22 cellular contexts compared by ENCODE assay signal in genomic region chr20:20529597-20529996, GRCh38.
"Had no signal": no experiment of that assay in that cellular context is flagged by ENCODE, and none has a peak within 500 bp of the region (broad histone marks: within the 10 kb centered on the region; RNA-seq: fewer than 3 reads in every experiment).

No MANE protein-coding gene starts in this region.

- H3K4me1 Mint-ChIP-seq: immature natural killer cell; stimulated activated naive B cell treated with anti-CD40 and anti-IgM and Interleukin-4, amounts not matched to agents 10 μg/mL and 1 μg/mL and 100 μg/mL, for 72 hours had no signal

- H3K27ac Mint-ChIP-seq: immature natural killer cell; stimulated activated naive B cell treated with anti-CD40 and anti-IgM and Interleukin-4, amounts not matched to agents 10 μg/mL and 1 μg/mL and 100 μg/mL, for 72 hours; type B pancreatic cell had no signal

- DNase-seq: immature natural killer cell; kidney; left colon; left lung; lower lobe of right lung; mammary epithelial cell; naive thymus-derived CD8-positive, alpha-beta T cell; pancreas; posterior cingulate gyrus; retina; right cardiac atrium; stimulated activated CD4-positive, alpha-beta T cell treated with anti-CD3 and anti-CD28 coated beads, Interleukin-12 subunit alpha, Interleukin-12 subunit beta, amount 100 ng/mL, for 4 hours; stimulated activated CD4-positive, alpha-beta T cell treated with anti-CD3 and anti-CD28 coated beads, Interleukin-15, amount 100 ng/mL, for 24 hours; stimulated activated CD4-positive, alpha-beta T cell treated with anti-CD3 and anti-CD28 coated beads, Interleukin-2, amount 100 ng/mL, for 24 hours; stimulated activated CD4-positive, alpha-beta T cell treated with anti-CD3 and anti-CD28 coated beads, Interleukin-4, amount 100 ng/mL, for 1 hour; stimulated activated naive B cell treated with anti-CD40 and anti-IgM and Interleukin-4, amounts not matched to agents 10 μg/mL and 1 μg/mL and 100 μg/mL, for 72 hours; uterus had no signal

- H3K4me3 Mint-ChIP-seq: immature natural killer cell; naive thymus-derived CD8-positive, alpha-beta T cell; nephron; neural crest cell; stimulated activated naive B cell treated with anti-CD40 and anti-IgM and Interleukin-4, amounts not matched to agents 10 μg/mL and 1 μg/mL and 100 μg/mL, for 72 hours; stimulated activated naive CD8-positive, alpha-beta T cell treated with anti-CD3 and anti-CD28 coated beads, Interleukin-15, Interleukin-2, amounts not matched to agents 100 ng/mL and 50 ng/mL, for 24 hours; type B pancreatic cell had no signal

- ATAC-seq: left colon; left lung; naive thymus-derived CD8-positive, alpha-beta T cell; pancreas; sciatic nerve; stimulated activated naive B cell treated with anti-CD40 and anti-IgM and Interleukin-4, amounts not matched to agents 10 μg/mL and 1 μg/mL and 100 μg/mL, for 72 hours had no signal

- H3K9me3 Mint-ChIP-seq: immature natural killer cell; naive thymus-derived CD8-positive, alpha-beta T cell; nephron; neural crest cell; stimulated activated naive B cell treated with anti-CD40 and anti-IgM and Interleukin-4, amounts not matched to agents 10 μg/mL and 1 μg/mL and 100 μg/mL, for 72 hours; stimulated activated naive CD8-positive, alpha-beta T cell treated with anti-CD3 and anti-CD28 coated beads, Interleukin-15, Interleukin-2, amounts not matched to agents 100 ng/mL and 50 ng/mL, for 24 hours; type B pancreatic cell had no signal

- H3K27me3 Mint-ChIP-seq: naive thymus-derived CD8-positive, alpha-beta T cell; stimulated activated naive B cell treated with anti-CD40 and anti-IgM and Interleukin-4, amounts not matched to agents 10 μg/mL and 1 μg/mL and 100 μg/mL, for 72 hours; stimulated activated naive CD8-positive, alpha-beta T cell treated with anti-CD3 and anti-CD28 coated beads, Interleukin-15, Interleukin-2, amounts not matched to agents 100 ng/mL and 50 ng/mL, for 24 hours; type B pancreatic cell had no signal
